In the genomic region with DNA sequence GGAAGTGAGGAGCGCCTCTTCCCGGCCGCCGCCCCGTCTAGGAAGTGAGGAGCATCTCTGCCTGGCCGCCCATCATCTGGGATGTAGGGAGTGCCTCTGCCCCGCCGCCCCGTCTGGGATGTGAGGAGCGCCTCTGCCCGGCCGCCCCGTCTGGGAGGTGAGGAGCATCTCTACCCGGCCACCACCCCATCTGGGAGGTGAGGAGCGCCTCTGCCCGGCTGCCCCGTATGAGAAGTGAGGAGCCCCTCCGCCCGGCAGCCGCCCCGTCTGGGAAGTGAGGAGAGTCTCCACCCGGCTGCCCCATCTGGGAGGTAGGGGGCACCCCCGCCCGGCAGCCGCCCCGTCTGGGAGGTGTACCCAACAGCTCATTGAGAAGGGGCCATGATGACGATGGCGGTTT, we compare ENCODE assay signal across 1 cellular context. TPM values are rescaled to one million over a fixed set of nuclear protein-coding genes. Genes with fewer than 3 reads are reported as not detected.
"Had no signal": no experiment of that assay in that cellular context is flagged by ENCODE, and none has a peak within 500 bp of the region (broad histone marks: within the 10 kb centered on the region; RNA-seq: fewer than 3 reads in every experiment).

No MANE protein-coding gene starts in this region.

RNA-seq across cellular contexts. Expression of gene TIMD4, which starts 22.6 kb away (rescaled TPM):
- total RNA-seq: activated B cell treated with CpG ODN at 0.5 μM for 24 hours had no signal
